Comparison of ENCODE assay signal across 1 cellular context in the genomic region with DNA sequence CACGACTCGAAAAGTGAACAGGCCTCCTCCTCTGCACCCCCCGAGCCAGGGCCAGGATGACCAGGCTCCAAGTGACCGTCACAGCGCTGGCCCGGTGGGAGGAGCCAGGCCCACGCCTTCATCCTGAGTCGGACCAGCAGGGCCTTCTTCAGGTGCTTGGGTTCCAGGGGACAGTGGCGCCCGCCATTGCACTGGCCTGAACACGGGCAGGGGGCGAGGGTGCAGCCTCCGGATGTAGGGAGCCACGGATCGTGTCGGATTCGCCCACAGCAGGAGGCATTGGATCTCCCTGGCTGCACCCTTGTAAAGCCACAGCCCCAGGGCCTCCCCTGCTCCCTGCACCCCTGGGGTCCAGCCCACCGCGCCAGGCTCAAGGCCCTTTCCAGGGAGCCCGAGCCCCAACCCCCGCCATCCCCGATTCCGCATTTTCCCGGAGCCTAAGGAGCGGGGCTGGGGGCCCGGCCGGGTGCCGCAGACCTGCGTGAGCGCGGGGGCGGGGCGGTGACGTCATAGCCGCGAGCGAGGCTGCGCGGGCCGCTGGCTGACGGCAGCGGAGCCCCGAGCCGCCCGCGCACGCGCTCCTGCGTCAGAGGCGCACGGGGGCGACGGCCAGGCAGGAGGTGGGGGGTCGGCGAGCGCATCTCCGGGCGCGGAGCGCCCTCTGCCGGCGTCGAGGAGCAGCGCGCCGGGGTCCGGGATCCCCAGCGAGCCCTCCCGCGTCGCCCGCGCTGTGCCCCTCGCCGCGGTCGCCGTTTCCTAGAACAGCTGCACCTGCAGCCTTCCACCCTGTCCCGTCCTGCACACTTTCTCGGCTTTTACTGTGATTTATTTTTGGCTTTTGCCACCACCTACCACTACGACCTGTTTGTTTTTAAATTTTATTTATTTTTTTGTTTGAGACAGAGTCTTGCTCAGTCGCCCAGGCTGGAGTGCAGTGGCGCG.
TF ChIP-seq lines count a peak whose summit lies in the region.

No MANE protein-coding gene starts in this region.

TF ChIP-seq in SK-N-SH, 30 proteins besides CTCF, POLR2A, EP300 and RAD21 (continued from another document):
- TF ChIP-seq, protein P1, sequence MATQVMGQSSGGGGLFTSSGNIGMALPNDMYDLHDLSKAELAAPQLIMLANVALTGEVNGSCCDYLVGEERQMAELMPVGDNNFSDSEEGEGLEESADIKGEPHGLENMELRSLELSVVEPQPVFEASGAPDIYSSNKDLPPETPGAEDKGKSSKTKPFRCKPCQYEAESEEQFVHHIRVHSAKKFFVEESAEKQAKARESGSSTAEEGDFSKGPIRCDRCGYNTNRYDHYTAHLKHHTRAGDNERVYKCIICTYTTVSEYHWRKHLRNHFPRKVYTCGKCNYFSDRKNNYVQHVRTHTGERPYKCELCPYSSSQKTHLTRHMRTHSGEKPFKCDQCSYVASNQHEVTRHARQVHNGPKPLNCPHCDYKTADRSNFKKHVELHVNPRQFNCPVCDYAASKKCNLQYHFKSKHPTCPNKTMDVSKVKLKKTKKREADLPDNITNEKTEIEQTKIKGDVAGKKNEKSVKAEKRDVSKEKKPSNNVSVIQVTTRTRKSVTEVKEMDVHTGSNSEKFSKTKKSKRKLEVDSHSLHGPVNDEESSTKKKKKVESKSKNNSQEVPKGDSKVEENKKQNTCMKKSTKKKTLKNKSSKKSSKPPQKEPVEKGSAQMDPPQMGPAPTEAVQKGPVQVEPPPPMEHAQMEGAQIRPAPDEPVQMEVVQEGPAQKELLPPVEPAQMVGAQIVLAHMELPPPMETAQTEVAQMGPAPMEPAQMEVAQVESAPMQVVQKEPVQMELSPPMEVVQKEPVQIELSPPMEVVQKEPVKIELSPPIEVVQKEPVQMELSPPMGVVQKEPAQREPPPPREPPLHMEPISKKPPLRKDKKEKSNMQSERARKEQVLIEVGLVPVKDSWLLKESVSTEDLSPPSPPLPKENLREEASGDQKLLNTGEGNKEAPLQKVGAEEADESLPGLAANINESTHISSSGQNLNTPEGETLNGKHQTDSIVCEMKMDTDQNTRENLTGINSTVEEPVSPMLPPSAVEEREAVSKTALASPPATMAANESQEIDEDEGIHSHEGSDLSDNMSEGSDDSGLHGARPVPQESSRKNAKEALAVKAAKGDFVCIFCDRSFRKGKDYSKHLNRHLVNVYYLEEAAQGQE (IDR thresholded peaks at IDR 0.05; ENCODE audit: low read depth, low read length) = no peak
- no peak for TF ChIP-seq RXRA (IDR thresholded peaks at IDR 0.05; ENCODE audit: borderline replicate concordance, low read depth)
- no peak for TF ChIP-seq FOSL2 (IDR thresholded peaks at IDR 0.05; ENCODE audit: borderline replicate concordance, low read depth)
- no peak for TF ChIP-seq MEF2A (IDR thresholded peaks at IDR 0.05; ENCODE audit: borderline replicate concordance, low read depth)
- TF ChIP-seq MXI1 (IDR thresholded peaks at IDR 0.05; ENCODE audit: low read depth, low read length) = peak; percentile 25; the same call in 1 of the 2 replicates
- no peak for TF ChIP-seq GATA2 (CRISPR knock-in tag; IDR thresholded peaks at IDR 0.05)
- no peak for TF ChIP-seq ELF1 (IDR thresholded peaks at IDR 0.05)
- TF ChIP-seq TEAD4 (IDR thresholded peaks at IDR 0.05; ENCODE audit: borderline replicate concordance, insufficient read depth) = no peak
- TF ChIP-seq SMC3 (IDR thresholded peaks at IDR 0.05; ENCODE audit: low read depth, low read length) = peak; percentile 82
- TF ChIP-seq, protein P2, sequence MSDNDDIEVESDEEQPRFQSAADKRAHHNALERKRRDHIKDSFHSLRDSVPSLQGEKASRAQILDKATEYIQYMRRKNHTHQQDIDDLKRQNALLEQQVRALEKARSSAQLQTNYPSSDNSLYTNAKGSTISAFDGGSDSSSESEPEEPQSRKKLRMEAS (IDR thresholded peaks at IDR 0.05; ENCODE audit: low read depth) = no peak
- TF ChIP-seq SIN3A (IDR thresholded peaks at IDR 0.05; ENCODE audit: borderline replicate concordance, low read depth, low read length) = no peak
- no peak for TF ChIP-seq CHD2 (IDR thresholded peaks at IDR 0.05; ENCODE audit: low read length, partially characterized antibody)
- no peak for TF ChIP-seq TCF12 (IDR thresholded peaks at IDR 0.05)
- TF ChIP-seq, protein P3, sequence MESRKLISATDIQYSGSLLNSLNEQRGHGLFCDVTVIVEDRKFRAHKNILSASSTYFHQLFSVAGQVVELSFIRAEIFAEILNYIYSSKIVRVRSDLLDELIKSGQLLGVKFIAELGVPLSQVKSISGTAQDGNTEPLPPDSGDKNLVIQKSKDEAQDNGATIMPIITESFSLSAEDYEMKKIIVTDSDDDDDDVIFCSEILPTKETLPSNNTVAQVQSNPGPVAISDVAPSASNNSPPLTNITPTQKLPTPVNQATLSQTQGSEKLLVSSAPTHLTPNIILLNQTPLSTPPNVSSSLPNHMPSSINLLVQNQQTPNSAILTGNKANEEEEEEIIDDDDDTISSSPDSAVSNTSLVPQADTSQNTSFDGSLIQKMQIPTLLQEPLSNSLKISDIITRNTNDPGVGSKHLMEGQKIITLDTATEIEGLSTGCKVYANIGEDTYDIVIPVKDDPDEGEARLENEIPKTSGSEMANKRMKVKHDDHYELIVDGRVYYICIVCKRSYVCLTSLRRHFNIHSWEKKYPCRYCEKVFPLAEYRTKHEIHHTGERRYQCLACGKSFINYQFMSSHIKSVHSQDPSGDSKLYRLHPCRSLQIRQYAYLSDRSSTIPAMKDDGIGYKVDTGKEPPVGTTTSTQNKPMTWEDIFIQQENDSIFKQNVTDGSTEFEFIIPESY (IDR thresholded peaks at IDR 0.05; ENCODE audit: borderline replicate concordance, low read depth) = no peak
- TF ChIP-seq, protein P4, sequence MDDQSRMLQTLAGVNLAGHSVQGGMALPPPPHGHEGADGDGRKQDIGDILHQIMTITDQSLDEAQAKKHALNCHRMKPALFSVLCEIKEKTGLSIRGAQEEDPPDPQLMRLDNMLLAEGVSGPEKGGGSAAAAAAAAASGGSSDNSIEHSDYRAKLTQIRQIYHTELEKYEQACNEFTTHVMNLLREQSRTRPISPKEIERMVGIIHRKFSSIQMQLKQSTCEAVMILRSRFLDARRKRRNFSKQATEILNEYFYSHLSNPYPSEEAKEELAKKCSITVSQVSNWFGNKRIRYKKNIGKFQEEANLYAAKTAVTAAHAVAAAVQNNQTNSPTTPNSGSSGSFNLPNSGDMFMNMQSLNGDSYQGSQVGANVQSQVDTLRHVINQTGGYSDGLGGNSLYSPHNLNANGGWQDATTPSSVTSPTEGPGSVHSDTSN (IDR thresholded peaks at IDR 0.05) = no peak
- 0 out of 2 replicates have a peak, but pooled peaks have one; percentile 7 for TF ChIP-seq RCOR1 (IDR thresholded peaks at IDR 0.05; ENCODE audit: low read length)
TF ChIP-seq in SK-N-SH: peak in this region for 4.
